In the genomic region with DNA sequence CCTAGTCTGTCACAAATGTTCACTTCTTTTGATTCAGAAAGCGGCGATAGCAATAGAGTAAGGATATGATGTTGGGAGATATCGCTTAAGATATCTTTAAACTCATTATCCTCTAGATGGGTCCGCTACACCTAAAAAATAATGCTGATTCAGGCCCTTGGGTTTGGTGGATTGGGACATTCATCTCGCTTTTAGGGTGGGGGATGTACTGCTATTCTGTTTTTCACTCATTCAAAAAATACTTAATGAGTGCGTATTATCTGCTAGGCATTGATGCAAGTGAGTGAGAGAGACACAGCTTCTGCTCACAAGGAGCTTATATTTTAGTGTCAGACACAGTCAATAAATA, we compare ENCODE assay signal across 20 cellular contexts.
DNase-seq lines count a peak whose midpoint lies in the region; ATAC-seq and TF ChIP-seq lines count a peak whose summit lies in the region.
"Had no signal": no experiment of that assay in that cellular context is flagged by ENCODE, and none has a peak within 500 bp of the region (broad histone marks: within the 10 kb centered on the region; RNA-seq: fewer than 3 reads in every experiment).

No MANE protein-coding gene starts in this region.

- TF ChIP-seq CTCF in GM13976 (IDR thresholded peaks at IDR 0.05; ENCODE audit: borderline replicate concordance, control extremely low read depth, extremely low read depth, insufficient read depth, missing control alignments) (no peak), coronary artery (IDR thresholded peaks at IDR 0.05) (no peak)

- H3K27me3 Mint-ChIP-seq in activated T-cell treated with anti-CD3 and anti-CD28 coated beads, Interleukin-2, amount 50 U/mL, for 72 hours (ENCODE audit: low read depth) = no peaks in the 10 kb centered on the region
- no peaks in the 10 kb centered on the region for H3K27me3 Mint-ChIP-seq in CD8-positive, alpha-beta memory T cell
- no peaks in the 10 kb centered on the region for H3K27me3 Mint-ChIP-seq in activated CD8-positive, alpha-beta T cell treated with anti-CD3 and anti-CD28 coated beads, Interleukin-2, amount 10 ng/mL, durations not matched to agents 7 days and 5 days (ENCODE audit: low read depth)
- no peaks in the 10 kb centered on the region for H3K27me3 Mint-ChIP-seq in naive thymus-derived CD4-positive, alpha-beta T cell

- H3K36me3 ChIP-seq in CD8-positive, alpha-beta memory T cell (ENCODE audit: insufficient read depth, low read length) = no peaks in the 10 kb centered on the region
- H3K36me3 ChIP-seq in naive thymus-derived CD4-positive, alpha-beta T cell (ENCODE audit: control insufficient read depth in 2 of 3, insufficient read depth in 3 of 3, low read length in 3 of 3) = no peaks in the 10 kb centered on the region
- H3K36me3 ChIP-seq: ascending aorta, left lung had no signal

- H3K9me3 ChIP-seq in CD8-positive, alpha-beta memory T cell (ENCODE audit: low read length) = no peaks in the 10 kb centered on the region
- no peaks in the 10 kb centered on the region for H3K9me3 ChIP-seq in naive thymus-derived CD4-positive, alpha-beta T cell (ENCODE audit: control insufficient read depth in 2 of 3, low read length in 3 of 3)
- H3K9me3 ChIP-seq: ascending aorta, left lung had no signal

- H3K4me3 Mint-ChIP-seq in activated T-cell treated with anti-CD3 and anti-CD28 coated beads, Interleukin-2, amount 50 U/mL, for 72 hours = peak overlapping the region in 1 of 2 donors; percentile 69
- peak overlapping the region in 5 of 7 donors; percentile 6 to 66 (median 51) for H3K4me3 Mint-ChIP-seq in CD8-positive, alpha-beta memory T cell
- no peak overlapping the region for H3K4me3 Mint-ChIP-seq in activated CD8-positive, alpha-beta T cell treated with anti-CD3 and anti-CD28 coated beads, Interleukin-2, amount 10 ng/mL, durations not matched to agents 7 days and 5 days
- H3K4me3 Mint-ChIP-seq in naive thymus-derived CD4-positive, alpha-beta T cell = peak overlapping the region in 9 of 10 donors; percentile 54 to 83 (median 62)
- H3K4me3 Mint-ChIP-seq: mesothelial cell of epicardium had no signal

- POLR2A ChIA-PET in CD8-positive, alpha-beta memory T cell (lab: Charles Lee) = no interaction called here
- POLR2A ChIA-PET in activated CD8-positive, alpha-beta T cell treated with anti-CD3 and anti-CD28 coated beads, Interleukin-2, amount 10 ng/mL, durations not matched to agents 7 days and 5 days (lab: Charles Lee) = interaction anchor here (1.0 kb wide), 1 partner anchor 118 kb away, joined by 3 read pairs; the partner anchor contains the start of gene SUPT3H
- POLR2A ChIA-PET in naive thymus-derived CD4-positive, alpha-beta T cell (lab: Charles Lee) = interaction anchor here (0.7 to 1.6 kb wide), 4 partner anchors 11 to 90 kb away, joined by 3 to 5 read pairs (median 4); no protein-coding TSS in a partner anchor

- peaks cover 29 to 36% of the 10 kb centered on the region in 2 donors for H3K36me3 Mint-ChIP-seq in activated T-cell treated with anti-CD3 and anti-CD28 coated beads, Interleukin-2, amount 50 U/mL, for 72 hours (ENCODE audit: insufficient read depth in 2 of 2)
- H3K36me3 Mint-ChIP-seq in CD8-positive, alpha-beta memory T cell = peaks cover 3 to 13% (median 10%) of the 10 kb centered on the region in 3 donors
- peaks cover 19% of the 10 kb centered on the region for H3K36me3 Mint-ChIP-seq in activated CD8-positive, alpha-beta T cell treated with anti-CD3 and anti-CD28 coated beads, Interleukin-2, amount 10 ng/mL, durations not matched to agents 7 days and 5 days (ENCODE audit: low read depth)
- H3K36me3 Mint-ChIP-seq in naive thymus-derived CD4-positive, alpha-beta T cell = peaks cover 0 to 47% (median 0%) of the 10 kb centered on the region in 5 donors
- H3K36me3 Mint-ChIP-seq: mesothelial cell of epicardium had no signal

- peak overlapping the region; percentile 70 for H3K27ac Mint-ChIP-seq in activated T-cell treated with anti-CD3 and anti-CD28 coated beads, Interleukin-2, amount 50 U/mL, for 72 hours
- peak overlapping the region in 6 of 8 donors; percentile 52 to 94 (median 74) for H3K27ac Mint-ChIP-seq in CD8-positive, alpha-beta memory T cell
- H3K27ac Mint-ChIP-seq in activated CD8-positive, alpha-beta T cell treated with anti-CD3 and anti-CD28 coated beads, Interleukin-2, amount 10 ng/mL, durations not matched to agents 7 days and 5 days = peak overlapping the region; percentile 86
- peak overlapping the region in 8 of 9 donors; percentile 15 to 91 (median 70) for H3K27ac Mint-ChIP-seq in naive thymus-derived CD4-positive, alpha-beta T cell
- H3K27ac Mint-ChIP-seq: mesothelial cell of epicardium had no signal

- CTCF ChIA-PET in CD8-positive, alpha-beta memory T cell (lab: Charles Lee) = interaction anchor here (1.5 kb wide), 1 partner anchor 74 kb away, joined by 4 read pairs; no protein-coding TSS in a partner anchor
- CTCF ChIA-PET in activated CD8-positive, alpha-beta T cell treated with anti-CD3 and anti-CD28 coated beads, Interleukin-2, amount 10 ng/mL, durations not matched to agents 7 days and 5 days (lab: Charles Lee) = interaction anchor here (0.5 to 2.0 kb wide), 10 partner anchors 8 to 421 kb away, joined by 3 to 8 read pairs (median 3); no protein-coding TSS in a partner anchor
- CTCF ChIA-PET in naive thymus-derived CD4-positive, alpha-beta T cell (lab: Charles Lee) = interaction anchor here (0.8 kb wide), 1 partner anchor 76 kb away, joined by 3 read pairs; no protein-coding TSS in a partner anchor

- ATAC-seq in activated T-cell treated with anti-CD3 and anti-CD28 coated beads, Interleukin-2, amount 50 U/mL, for 72 hours (replicated peaks in 1 of 2) = no peak
- no peak for ATAC-seq in activated CD8-positive, alpha-beta T cell treated with anti-CD3 and anti-CD28 coated beads, Interleukin-2, amount 10 ng/mL, durations not matched to agents 7 days and 5 days
- ATAC-seq in naive thymus-derived CD4-positive, alpha-beta T cell = no peak
- ATAC-seq in HG03095 (IDR thresholded peaks at IDR 0.05; ENCODE audit: unreplicated experiment) = no peak
- ATAC-seq: foreskin keratinocyte, GM12878 had no signal

- no peaks in the 10 kb centered on the region for H3K27me3 ChIP-seq in CD8-positive, alpha-beta memory T cell (ENCODE audit: insufficient read depth, low read length, poor library complexity, severe bottlenecking)
- no peaks in the 10 kb centered on the region for H3K27me3 ChIP-seq in naive thymus-derived CD4-positive, alpha-beta T cell (ENCODE audit: control insufficient read depth in 2 of 2, insufficient read depth in 2 of 2, low read length in 2 of 2)
- H3K27me3 ChIP-seq: ascending aorta, foreskin keratinocyte, hepatocyte, left lung had no signal

- in situ Hi-C loops in GM13976 (cut with MboI; ENCODE audit: low sequenced_read_pairs, unreplicated experiment) = no loop called here

- no peak overlapping the region for H3K27ac ChIP-seq in CD8-positive, alpha-beta memory T cell (ENCODE audit: low read depth, low read length)
- H3K27ac ChIP-seq in naive thymus-derived CD4-positive, alpha-beta T cell (ENCODE audit: low read depth, low read length) = no peak overlapping the region
- no peak overlapping the region for H3K27ac ChIP-seq in coronary artery
- H3K27ac ChIP-seq: ascending aorta, foreskin keratinocyte, hepatocyte, KMS-11 had no signal

- DNase-seq in activated T-cell treated with anti-CD3 and anti-CD28 coated beads, Interleukin-2, amount 50 U/mL, for 72 hours = no peak
- DNase-seq in activated T-cell treated with anti-CD3 and anti-CD28 coated beads for 4 hours (no peak), GM13976 (ENCODE audit: low spot score) (no peak), coronary artery (ENCODE audit: low spot score) (no peak)
- DNase-seq in CD8-positive, alpha-beta memory T cell = no peak
- DNase-seq in activated CD8-positive, alpha-beta T cell treated with anti-CD3 and anti-CD28 coated beads, Interleukin-2, amount 10 ng/mL, durations not matched to agents 7 days and 5 days = no peak
- no peak for DNase-seq in naive thymus-derived CD4-positive, alpha-beta T cell
- DNase-seq: activated gamma-delta T cell treated with Interleukin-2 at 50 U/mL for 16 hours, caudate nucleus, DMS79, foreskin keratinocyte, left lung, NCI-H2171, NCI-H524 had no signal

- peaks cover 41% of the 10 kb centered on the region for H3K4me1 ChIP-seq in CD8-positive, alpha-beta memory T cell (ENCODE audit: insufficient read depth, low read length)
- peaks cover 34 to 37% of the 10 kb centered on the region in 2 donors for H3K4me1 ChIP-seq in naive thymus-derived CD4-positive, alpha-beta T cell (ENCODE audit: control insufficient read depth in 2 of 2, insufficient read depth in 2 of 2, low read length in 2 of 2)
- H3K4me1 ChIP-seq: ascending aorta, foreskin keratinocyte had no signal

- intact Hi-C loops in naive thymus-derived CD4-positive, alpha-beta T cell (cut with micrococcal nuclease) = loop anchor here (2.0 to 10.0 kb wide), 3 partner anchors 44 to 219 kb away; no protein-coding TSS in a partner anchor

- no peak overlapping the region for H3K4me3 ChIP-seq in CD8-positive, alpha-beta memory T cell (ENCODE audit: low read length)
- no peak overlapping the region for H3K4me3 ChIP-seq in naive thymus-derived CD4-positive, alpha-beta T cell (ENCODE audit: low read length)
- H3K4me3 ChIP-seq in coronary artery = no peak overlapping the region
- H3K4me3 ChIP-seq: ascending aorta, GM12878, hepatocyte, left lung had no signal

- H3K9me3 Mint-ChIP-seq in activated T-cell treated with anti-CD3 and anti-CD28 coated beads, Interleukin-2, amount 50 U/mL, for 72 hours = no peaks in the 10 kb centered on the region
- H3K9me3 Mint-ChIP-seq in CD8-positive, alpha-beta memory T cell = no peaks in the 10 kb centered on the region
- no peaks in the 10 kb centered on the region for H3K9me3 Mint-ChIP-seq in activated CD8-positive, alpha-beta T cell treated with anti-CD3 and anti-CD28 coated beads, Interleukin-2, amount 10 ng/mL, durations not matched to agents 7 days and 5 days (ENCODE audit: insufficient read depth)
- peaks cover 0 to 4% (median 0%) of the 10 kb centered on the region in 11 donors for H3K9me3 Mint-ChIP-seq in naive thymus-derived CD4-positive, alpha-beta T cell
- H3K9me3 Mint-ChIP-seq: mesothelial cell of epicardium had no signal

- peaks cover 57% of the 10 kb centered on the region for H3K4me1 Mint-ChIP-seq in activated T-cell treated with anti-CD3 and anti-CD28 coated beads, Interleukin-2, amount 50 U/mL, for 72 hours (ENCODE audit: low read depth)
- peaks cover 42 to 77% (median 44%) of the 10 kb centered on the region in 3 donors for H3K4me1 Mint-ChIP-seq in CD8-positive, alpha-beta memory T cell
- peaks cover 40% of the 10 kb centered on the region for H3K4me1 Mint-ChIP-seq in activated CD8-positive, alpha-beta T cell treated with anti-CD3 and anti-CD28 coated beads, Interleukin-2, amount 10 ng/mL, durations not matched to agents 7 days and 5 days (ENCODE audit: low read depth)
- H3K4me1 Mint-ChIP-seq in naive thymus-derived CD4-positive, alpha-beta T cell = peaks cover 39 to 57% (median 50%) of the 10 kb centered on the region in 7 donors
